ENCODE assay signal across 1 cellular context in genomic region chr3:123750659-123751420, GRCh38.
A peak's percentile ranks its signal among the peaks of the same experiment; 100 is the strongest.
TF ChIP-seq lines count a peak whose summit lies in the region.

No MANE protein-coding gene starts in this region.

TF ChIP-seq in HepG2, 621 proteins besides CTCF, POLR2A, EP300 and RAD21 (continued from another document and continues in another):
- TF ChIP-seq PBX2 (CRISPR knock-in tag; IDR thresholded peaks at IDR 0.05), result no peak
- TF ChIP-seq, protein P1, sequence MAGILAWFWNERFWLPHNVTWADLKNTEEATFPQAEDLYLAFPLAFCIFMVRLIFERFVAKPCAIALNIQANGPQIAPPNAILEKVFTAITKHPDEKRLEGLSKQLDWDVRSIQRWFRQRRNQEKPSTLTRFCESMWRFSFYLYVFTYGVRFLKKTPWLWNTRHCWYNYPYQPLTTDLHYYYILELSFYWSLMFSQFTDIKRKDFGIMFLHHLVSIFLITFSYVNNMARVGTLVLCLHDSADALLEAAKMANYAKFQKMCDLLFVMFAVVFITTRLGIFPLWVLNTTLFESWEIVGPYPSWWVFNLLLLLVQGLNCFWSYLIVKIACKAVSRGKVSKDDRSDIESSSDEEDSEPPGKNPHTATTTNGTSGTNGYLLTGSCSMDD (CRISPR knock-in tag; IDR thresholded peaks at IDR 0.05), result no peak
- TF ChIP-seq MAFF (IDR thresholded peaks at IDR 0.05; ENCODE audit: low read depth, low read length), result no peak
- TF ChIP-seq ZNF607 (CRISPR knock-in tag; IDR thresholded peaks at IDR 0.05; ENCODE audit: borderline replicate concordance), result peak; percentile 34; the same call in 1 of the 2 replicates
- TF ChIP-seq SKIL (CRISPR knock-in tag; IDR thresholded peaks at IDR 0.05; ENCODE audit: borderline replicate concordance), result no peak; the same call in 1 of the 2 replicates
- TF ChIP-seq ZNF160 (CRISPR knock-in tag; IDR thresholded peaks at IDR 0.05), result no peak
- TF ChIP-seq ZNF326 (CRISPR knock-in tag; IDR thresholded peaks at IDR 0.05; ENCODE audit: borderline replicate concordance), result no peak
- no peak for TF ChIP-seq ZNF883 (CRISPR knock-in tag; IDR thresholded peaks at IDR 0.05; ENCODE audit: not compliant biosample characterization)
- no peak for TF ChIP-seq CENPX (CRISPR knock-in tag; IDR thresholded peaks at IDR 0.05)
- no peak for TF ChIP-seq FOXK1 (CRISPR knock-in tag; IDR thresholded peaks at IDR 0.05; ENCODE audit: borderline replicate concordance, low read depth)
- peak; percentile 84 for TF ChIP-seq IRF2 (CRISPR knock-in tag; IDR thresholded peaks at IDR 0.05)
- peak; percentile 90; the same call in 1 of the 2 replicates for TF ChIP-seq KLF15 (CRISPR knock-in tag; IDR thresholded peaks at IDR 0.05; ENCODE audit: borderline replicate concordance)
- TF ChIP-seq, protein P2, sequence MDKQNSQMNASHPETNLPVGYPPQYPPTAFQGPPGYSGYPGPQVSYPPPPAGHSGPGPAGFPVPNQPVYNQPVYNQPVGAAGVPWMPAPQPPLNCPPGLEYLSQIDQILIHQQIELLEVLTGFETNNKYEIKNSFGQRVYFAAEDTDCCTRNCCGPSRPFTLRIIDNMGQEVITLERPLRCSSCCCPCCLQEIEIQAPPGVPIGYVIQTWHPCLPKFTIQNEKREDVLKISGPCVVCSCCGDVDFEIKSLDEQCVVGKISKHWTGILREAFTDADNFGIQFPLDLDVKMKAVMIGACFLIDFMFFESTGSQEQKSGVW (CRISPR knock-in tag; IDR thresholded peaks at IDR 0.05; ENCODE audit: borderline replicate concordance), result no peak
- TF ChIP-seq RFXAP (CRISPR knock-in tag; IDR thresholded peaks at IDR 0.05; ENCODE audit: borderline replicate concordance), result 0 out of 2 replicates have a peak, but pooled peaks have one; percentile 44
- no peak; the same call in 1 of the 2 replicates for TF ChIP-seq NFAT5 (CRISPR knock-in tag; IDR thresholded peaks at IDR 0.05)
- TF ChIP-seq ZNF317 (CRISPR knock-in tag; IDR thresholded peaks at IDR 0.05), result peak; percentile 83
- TF ChIP-seq NFKBIZ (CRISPR knock-in tag; IDR thresholded peaks at IDR 0.05), result peak; percentile 63; the same call in 1 of the 2 replicates
- no peak for TF ChIP-seq ARNT2 (CRISPR knock-in tag; IDR thresholded peaks at IDR 0.05; ENCODE audit: low read depth)
- TF ChIP-seq THYN1 (CRISPR knock-in tag; IDR thresholded peaks at IDR 0.05; ENCODE audit: borderline replicate concordance, low read depth), result no peak
- no peak for TF ChIP-seq KLF9 (CRISPR knock-in tag; IDR thresholded peaks at IDR 0.05; ENCODE audit: low read depth)
- no peak for TF ChIP-seq MED8 (CRISPR knock-in tag; IDR thresholded peaks at IDR 0.05; ENCODE audit: insufficient replicate concordance)
- TF ChIP-seq PPARG (CRISPR knock-in tag; conservative IDR thresholded peaks at IDR 0.05), result peak; percentile 98
- TF ChIP-seq SAP130 (CRISPR knock-in tag; IDR thresholded peaks at IDR 0.05; ENCODE audit: low read depth), result peak; percentile 69
- TF ChIP-seq ZSCAN20 (CRISPR knock-in tag; IDR thresholded peaks at IDR 0.05; ENCODE audit: borderline replicate concordance), result no peak
- TF ChIP-seq ATF2 (CRISPR knock-in tag; IDR thresholded peaks at IDR 0.05), result peak; percentile 55; the same call in 1 of the 2 replicates
- TF ChIP-seq ZNF775 (CRISPR knock-in tag; IDR thresholded peaks at IDR 0.05; ENCODE audit: borderline replicate concordance), result no peak
- TF ChIP-seq KDM3A (CRISPR knock-in tag; IDR thresholded peaks at IDR 0.05; ENCODE audit: low read depth), result peak; percentile 65; the same call in 1 of the 2 replicates
- TF ChIP-seq HHEX (CRISPR knock-in tag; IDR thresholded peaks at IDR 0.05), result no peak
- TF ChIP-seq ZNF703 (CRISPR knock-in tag; IDR thresholded peaks at IDR 0.05; ENCODE audit: borderline replicate concordance), result no peak
- peak; percentile 84 for TF ChIP-seq ERF (CRISPR knock-in tag; IDR thresholded peaks at IDR 0.05)
- TF ChIP-seq ARID4A (CRISPR knock-in tag; IDR thresholded peaks at IDR 0.05; ENCODE audit: borderline replicate concordance), result peak; percentile 41; the same call in 1 of the 2 replicates
- peak; percentile 61; the same call in 1 of the 2 replicates for TF ChIP-seq ZNF142 (CRISPR knock-in tag; IDR thresholded peaks at IDR 0.05)
- TF ChIP-seq ZNF382 (CRISPR knock-in tag; IDR thresholded peaks at IDR 0.05; ENCODE audit: borderline replicate concordance), result no peak
- no peak for TF ChIP-seq SPEN (CRISPR knock-in tag; IDR thresholded peaks at IDR 0.05; ENCODE audit: low read depth)
- no peak for TF ChIP-seq ZNF589 (CRISPR knock-in tag; conservative IDR thresholded peaks at IDR 0.05)
- TF ChIP-seq JDP2 (CRISPR knock-in tag; IDR thresholded peaks at IDR 0.05; ENCODE audit: borderline replicate concordance), result no peak
- TF ChIP-seq ZNF563 (CRISPR knock-in tag; IDR thresholded peaks at IDR 0.05), result no peak
- peak; percentile 89 for TF ChIP-seq HDAC2 (CRISPR knock-in tag; IDR thresholded peaks at IDR 0.05)
